ENCODE assay signal across 8 cellular contexts in the genomic region with DNA sequence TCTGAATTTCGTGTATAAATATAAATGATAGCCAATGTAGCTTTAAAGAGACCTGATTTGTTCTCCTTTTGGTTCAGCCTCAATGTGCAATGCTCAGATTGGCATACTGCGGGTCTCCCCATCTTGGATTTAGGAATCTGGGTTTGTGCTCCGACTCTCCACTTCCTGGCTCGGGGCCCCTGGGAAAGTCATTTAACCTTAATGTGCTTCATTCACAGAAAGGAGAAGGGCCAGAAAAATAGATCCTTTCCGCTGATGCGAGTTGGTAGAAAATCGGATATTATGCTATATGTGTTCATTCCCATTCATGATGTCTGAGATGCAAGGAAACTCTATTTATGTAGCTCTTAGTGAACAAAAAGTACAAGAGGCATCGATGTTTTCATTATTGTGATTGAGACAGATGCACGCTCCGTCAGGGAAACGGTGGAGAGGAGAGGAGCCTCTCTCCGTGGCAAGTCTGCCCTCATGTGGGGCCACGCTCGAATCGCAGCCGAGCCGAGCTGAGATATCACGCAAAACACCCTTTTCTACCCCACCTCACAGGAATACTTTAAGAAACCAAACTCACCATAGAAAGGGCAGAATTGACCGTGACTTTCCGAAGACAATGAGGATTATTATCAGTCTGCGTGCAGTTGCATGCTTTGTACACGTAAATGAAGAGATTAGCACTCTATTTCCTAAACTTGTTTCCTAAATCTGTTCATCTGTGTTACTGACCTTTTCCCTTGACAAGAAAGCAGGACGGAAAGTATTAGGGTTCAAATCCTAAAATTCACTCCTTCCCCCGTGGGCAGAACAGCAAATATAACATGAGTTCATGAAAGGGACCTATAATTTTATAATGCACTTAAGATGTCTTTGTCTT.
DNase-seq lines count a peak whose midpoint lies in the region; ATAC-seq and TF ChIP-seq lines count a peak whose summit lies in the region.
"Had no signal": no experiment of that assay in that cellular context is flagged by ENCODE, and none has a peak within 500 bp of the region (broad histone marks: within the 10 kb centered on the region; RNA-seq: fewer than 3 reads in every experiment).

No MANE protein-coding gene starts in this region.

- CTCF ChIA-PET in RWPE1 (lab: Yijun Ruan, JAX) = interaction anchor here (0.6 to 1.2 kb wide), 5 partner anchors 10 to 274 kb away, joined by 3 to 5 read pairs (median 3); no protein-coding TSS in a partner anchor

- peaks cover 7% of the 10 kb centered on the region for H3K4me1 Mint-ChIP-seq in stimulated activated naive CD8-positive, alpha-beta T cell treated with anti-CD3 and anti-CD28 coated beads, Interleukin-15, amount 100 ng/mL, for 72 hours

- peaks cover 54% of the 10 kb centered on the region for H3K27me3 Mint-ChIP-seq in stimulated activated naive CD8-positive, alpha-beta T cell treated with anti-CD3 and anti-CD28 coated beads, Interleukin-15, amount 100 ng/mL, for 72 hours

- DNase-seq in RWPE1 (ENCODE audit: low spot score) = peak; percentile 31
- DNase-seq in choroid plexus epithelial cell (ENCODE audit: low read depth) = peak; percentile 62
- peak; percentile 48 for DNase-seq in left lobe of liver (ENCODE audit: low spot score)
- DNase-seq in stimulated activated naive CD8-positive, alpha-beta T cell treated with anti-CD3 and anti-CD28 coated beads, Interleukin-15, amount 100 ng/mL, for 72 hours = peak; percentile 20 to 27

- no peaks in the 10 kb centered on the region for H3K9me3 Mint-ChIP-seq in stimulated activated naive CD8-positive, alpha-beta T cell treated with anti-CD3 and anti-CD28 coated beads, Interleukin-15, amount 100 ng/mL, for 72 hours

- H3K4me3 ChIP-seq in choroid plexus epithelial cell (ENCODE audit: low read depth, low read length) = no peak overlapping the region

- H3K27ac ChIP-seq in RWPE1 = no peak overlapping the region

- peak; percentile 76 for ATAC-seq in GM21367 (IDR thresholded peaks at IDR 0.05; ENCODE audit: unreplicated experiment)
- peak; percentile 76 for ATAC-seq in HG03558 (IDR thresholded peaks at IDR 0.05; ENCODE audit: extremely low read depth, unreplicated experiment)
- peak; percentile 99 for ATAC-seq in left lobe of liver
- peak; percentile 72 for ATAC-seq in stimulated activated naive CD8-positive, alpha-beta T cell treated with anti-CD3 and anti-CD28 coated beads, Interleukin-15, amount 100 ng/mL, for 72 hours

- no peak overlapping the region for H3K27ac Mint-ChIP-seq in stimulated activated naive CD8-positive, alpha-beta T cell treated with anti-CD3 and anti-CD28 coated beads, Interleukin-15, amount 100 ng/mL, for 72 hours
- H3K27ac Mint-ChIP-seq: activated naive CD8-positive, alpha-beta T cell had no signal

- H3K9me3 ChIP-seq in ES-I3 (ENCODE audit: control insufficient read depth, insufficient read depth, low read length) = no peaks in the 10 kb centered on the region

- H3K36me3 ChIP-seq in ES-I3 (ENCODE audit: insufficient read depth, low read length) = no peaks in the 10 kb centered on the region

- H3K4me3 Mint-ChIP-seq in stimulated activated naive CD8-positive, alpha-beta T cell treated with anti-CD3 and anti-CD28 coated beads, Interleukin-15, amount 100 ng/mL, for 72 hours = no peak overlapping the region
- H3K4me3 Mint-ChIP-seq: activated naive CD8-positive, alpha-beta T cell had no signal

- TF ChIP-seq CTCF in RWPE1 (conservative IDR thresholded peaks at IDR 0.05; ENCODE audit: low read depth) (peak; percentile 57), choroid plexus epithelial cell (conservative IDR thresholded peaks at IDR 0.05; ENCODE audit: low read depth, low read length) (peak; percentile 88)

- H3K9ac ChIP-seq in ES-I3 (ENCODE audit: low read depth, low read length) = peak overlapping the region; percentile 32; the same call in 1 of the 2 replicates

- POLR2A ChIA-PET in RWPE1 (lab: Yijun Ruan, JAX; ENCODE audit: low non-redundant PET) = no interaction called here

- H3K4me1 ChIP-seq in ES-I3 (ENCODE audit: insufficient read depth, low read length) = peaks cover 4% of the 10 kb centered on the region; the same call in 1 of the 2 replicates
